In the genomic region with DNA sequence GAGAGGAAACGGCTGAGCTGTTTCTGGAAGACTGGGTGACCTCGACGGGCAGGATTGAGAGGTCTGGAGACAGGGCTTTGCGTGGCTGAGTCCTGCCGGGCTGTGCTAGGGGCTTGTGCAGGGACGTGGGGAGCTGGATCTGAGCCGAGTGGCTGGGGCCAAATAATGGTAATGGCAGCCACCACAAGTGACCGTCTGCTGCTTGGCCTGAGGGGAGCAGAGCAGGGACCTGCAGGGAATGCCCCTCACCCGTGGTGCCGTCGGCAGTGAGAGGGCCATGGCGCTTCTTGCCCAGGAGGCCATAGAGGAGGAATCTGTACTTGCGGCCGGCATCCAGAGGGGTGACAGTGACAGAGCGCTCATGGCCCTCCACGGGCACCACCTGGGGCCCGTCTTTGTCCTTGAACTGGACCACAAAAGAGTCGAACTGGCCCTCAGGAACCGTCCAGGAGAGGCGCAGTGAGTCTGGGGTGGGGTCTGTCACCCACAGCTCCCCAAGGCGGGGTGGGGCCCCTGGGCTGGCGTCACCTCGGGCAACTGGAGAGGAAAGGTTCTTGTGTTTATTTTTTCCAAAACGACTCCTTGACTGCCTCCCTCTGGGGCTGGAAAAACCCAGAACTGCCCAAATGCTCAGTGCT, we compare ENCODE assay signal across 17 cellular contexts. TPM values are rescaled to one million over a fixed set of nuclear protein-coding genes. Genes with fewer than 3 reads are reported as not detected.
DNase-seq lines count a peak whose midpoint lies in the region; ATAC-seq and TF ChIP-seq lines count a peak whose summit lies in the region.
"Had no signal": no experiment of that assay in that cellular context is flagged by ENCODE, and none has a peak within 500 bp of the region (broad histone marks: within the 10 kb centered on the region; RNA-seq: fewer than 3 reads in every experiment).

No MANE protein-coding gene starts in this region.

- no peak for ATAC-seq in heart left ventricle
- no peak for ATAC-seq in left cardiac atrium
- no peak for ATAC-seq in psoas muscle
- no peak for ATAC-seq in HG03196 (IDR thresholded peaks at IDR 0.05; ENCODE audit: unreplicated experiment)

- H3K4me3 Mint-ChIP-seq in chondrocyte (ENCODE audit: unreplicated experiment) = no peak overlapping the region
- no peak overlapping the region for H3K4me3 Mint-ChIP-seq in activated CD4-positive, alpha-beta memory T cell treated with anti-CD3 and anti-CD28 coated beads, Interleukin-2, amount 10 ng/mL, durations not matched to agents 7 days and 5 days

- peak overlapping the region in 9 of 12 donors; percentile 47 to 85 (median 63) for H3K27ac ChIP-seq in heart left ventricle
- H3K27ac ChIP-seq in psoas muscle = peak overlapping the region; percentile 53
- peak overlapping the region in 3 of 4 donors; percentile 59 to 83 (median 82) for H3K27ac ChIP-seq in tibial nerve

- H3K36me3 Mint-ChIP-seq in chondrocyte (ENCODE audit: low read depth) = peaks cover 2% of the 10 kb centered on the region
- H3K36me3 Mint-ChIP-seq in activated CD4-positive, alpha-beta memory T cell treated with anti-CD3 and anti-CD28 coated beads, Interleukin-2, amount 10 ng/mL, durations not matched to agents 7 days and 5 days (ENCODE audit: low read depth) = no peaks in the 10 kb centered on the region

- no peak for TF ChIP-seq CTCF in heart left ventricle (IDR thresholded peaks at IDR 0.05)
- no peak for TF ChIP-seq CTCF in chondrocyte (IDR thresholded peaks at IDR 0.05)
- no peak for TF ChIP-seq CTCF in psoas muscle (IDR thresholded peaks at IDR 0.05)
- no peak for TF ChIP-seq CTCF in tibial nerve (IDR thresholded peaks at IDR 0.05)

- H3K4me3 ChIP-seq in heart left ventricle (no peak overlapping the region), psoas muscle (no peak overlapping the region), tibial nerve (no peak overlapping the region)

- 79 to 81% (median 80%) methylated on average over 14 to 24 of the region's 24 CpGs for WGBS in heart left ventricle, 4 donors
- WGBS in psoas muscle, 3 donors = 78 to 86% (median 81%) methylated on average over 24 of the region's 24 CpGs
- WGBS in tibial nerve, 2 donors = 67 to 77% methylated on average over 18 to 23 of the region's 24 CpGs

- CTCF ChIA-PET in activated CD4-positive, alpha-beta memory T cell treated with anti-CD3 and anti-CD28 coated beads, Interleukin-2, amount 10 ng/mL, durations not matched to agents 7 days and 5 days (lab: Charles Lee) = no interaction called here

- intact Hi-C loops in heart left ventricle (cut with DNase I) = no loop called here
- intact Hi-C loops in left cardiac atrium (cut with DNase I) = no loop called here
- intact Hi-C loops in psoas muscle (cut with DNase I) = no loop called here

- H3K9me3 Mint-ChIP-seq in chondrocyte (ENCODE audit: low read depth) = no peaks in the 10 kb centered on the region
- no peaks in the 10 kb centered on the region for H3K9me3 Mint-ChIP-seq in activated CD4-positive, alpha-beta memory T cell treated with anti-CD3 and anti-CD28 coated beads, Interleukin-2, amount 10 ng/mL, durations not matched to agents 7 days and 5 days

- no peaks in the 10 kb centered on the region for H3K9me3 ChIP-seq in heart left ventricle
- H3K9me3 ChIP-seq in psoas muscle = no peaks in the 10 kb centered on the region
- H3K9me3 ChIP-seq in tibial nerve = no peaks in the 10 kb centered on the region

- H3K27ac Mint-ChIP-seq in chondrocyte (ENCODE audit: unreplicated experiment) = no peak overlapping the region
- H3K27ac Mint-ChIP-seq in activated CD4-positive, alpha-beta memory T cell treated with anti-CD3 and anti-CD28 coated beads, Interleukin-2, amount 10 ng/mL, durations not matched to agents 7 days and 5 days = no peak overlapping the region

- POLR2A ChIA-PET in activated CD4-positive, alpha-beta memory T cell treated with anti-CD3 and anti-CD28 coated beads, Interleukin-2, amount 10 ng/mL, durations not matched to agents 7 days and 5 days (lab: Charles Lee) = no interaction called here

- peaks cover 0 to 19% (median 0%) of the 10 kb centered on the region in 12 donors for H3K4me1 ChIP-seq in heart left ventricle
- H3K4me1 ChIP-seq in psoas muscle = no peaks in the 10 kb centered on the region
- peaks cover 0 to 24% (median 0%) of the 10 kb centered on the region in 4 donors for H3K4me1 ChIP-seq in tibial nerve

- DNase-seq in heart left ventricle (no peak), left cardiac atrium (no peak), chondrocyte (ENCODE audit: low spot score) (peak; percentile 81), psoas muscle (peak in 1 of 2 donors; percentile 56), tibial nerve (ENCODE audit: low spot score in 2 of 2) (no peak), glomerular visceral epithelial cell (ENCODE audit: extremely low spot score) (no peak)
- DNase-seq in activated CD4-positive, alpha-beta memory T cell treated with anti-CD3 and anti-CD28 coated beads, Interleukin-2, amount 10 ng/mL, durations not matched to agents 7 days and 5 days = no peak
- DNase-seq: C1 segment of cervical spinal cord, COR-L47, Karpas-422, MM.1S, NCI-H1105, NCI-H187 treated with DMSO at 0.1 percent for 48 hours, NCI-H2171 treated with DMSO at 0.1 percent for 48 hours, NCI-H774 had no signal

- peaks cover 8% of the 10 kb centered on the region for H3K4me1 Mint-ChIP-seq in chondrocyte (ENCODE audit: low read depth)
- H3K4me1 Mint-ChIP-seq in activated CD4-positive, alpha-beta memory T cell treated with anti-CD3 and anti-CD28 coated beads, Interleukin-2, amount 10 ng/mL, durations not matched to agents 7 days and 5 days = peaks cover 2% of the 10 kb centered on the region

- peaks cover 15% of the 10 kb centered on the region for H3K27me3 Mint-ChIP-seq in chondrocyte (ENCODE audit: low read depth)
- peaks cover 4% of the 10 kb centered on the region for H3K27me3 Mint-ChIP-seq in activated CD4-positive, alpha-beta memory T cell treated with anti-CD3 and anti-CD28 coated beads, Interleukin-2, amount 10 ng/mL, durations not matched to agents 7 days and 5 days

- TF ChIP-seq POLR2A in heart left ventricle (IDR thresholded peaks at IDR 0.05) = no peak
- TF ChIP-seq POLR2A in tibial nerve (IDR thresholded peaks at IDR 0.05) = no peak

- TF ChIP-seq EP300 in tibial nerve (IDR thresholded peaks at IDR 0.05) = no peak

- H3K27me3 ChIP-seq in heart left ventricle = no peaks in the 10 kb centered on the region
- H3K27me3 ChIP-seq in psoas muscle (ENCODE audit: insufficient read depth in 3 of 3, low read length in 2 of 3) = no peaks in the 10 kb centered on the region
- no peaks in the 10 kb centered on the region for H3K27me3 ChIP-seq in tibial nerve

- H3K36me3 ChIP-seq in heart left ventricle (peaks cover 0 to 99% (median 51%) of the 10 kb centered on the region in 9 donors), psoas muscle (ENCODE audit: insufficient read depth in 1 of 2, low read depth in 1 of 2) (peaks cover 0 to 5% of the 10 kb centered on the region in 2 donors), tibial nerve (peaks cover 0 to 70% (median 0%) of the 10 kb centered on the region in 3 donors)

RNA-seq across cellular contexts. Expression of gene CYP21A2, which starts 31.8 kb away (rescaled TPM):
- total RNA-seq in heart left ventricle (1 to 10 TPM in 1 of 9 donors, under 1 TPM in 6, not detected in 2; 0.14 to 3.0 (median 0.69) TPM), left cardiac atrium (10 to 100 TPM in 1 of 2 donors, 1 to 10 TPM in 1; 2.0 to 10.3 TPM), chondrocyte (0.30 to 0.68 TPM (median 0.41 TPM) in 3 replicates), psoas muscle (1 to 10 TPM in 1 of 4 donors, under 1 TPM in 1, not detected in 2; 0.19 to 9.9 TPM), tibial nerve (10 to 100 TPM in 1 of 4 donors, 1 to 10 TPM in 3; 1.0 to 15.3 (median 3.9) TPM)
- polyA plus RNA-seq in heart left ventricle (1 to 10 TPM in 1 of 2 donors, under 1 TPM in 1; 0.11 to 1.0 TPM), psoas muscle (under 1 TPM in 2 of 3 donors, not detected in 1; 0.05 to 0.10 TPM)
- total RNA-seq in activated CD4-positive, alpha-beta memory T cell treated with anti-CD3 and anti-CD28 coated beads, Interleukin-2, amount 10 ng/mL, durations not matched to agents 7 days and 5 days = under 1 TPM in 1 of 2 experiments, not detected in 1; 0.23 TPM
- total RNA-seq: NCI-H460 had no signal

RNA-seq across cellular contexts. Expression of gene TNXB, which starts 39.1 kb away (rescaled TPM):
- 100 to 1,000 TPM in 3 of 9 donors, 10 to 100 TPM in 6; 17.8 to 234 (median 56.9) TPM for total RNA-seq in heart left ventricle
- polyA plus RNA-seq in heart left ventricle = 10 to 100 TPM; 23.8 to 47.9 TPM
- total RNA-seq in left cardiac atrium = 100 to 1,000 TPM; 143 to 158 TPM
- 1.9 to 2.9 TPM (median 2.3 TPM) in 3 replicates for total RNA-seq in chondrocyte
- total RNA-seq in psoas muscle = 10 to 100 TPM; 14.5 to 26.1 (median 23.9) TPM
- polyA plus RNA-seq in psoas muscle = 10 to 100 TPM in 1 of 3 donors, 1 to 10 TPM in 2; 7.0 to 13.6 (median 9.1) TPM
- 100 to 1,000 TPM; 231 to 547 (median 297) TPM for total RNA-seq in tibial nerve
- total RNA-seq in activated CD4-positive, alpha-beta memory T cell treated with anti-CD3 and anti-CD28 coated beads, Interleukin-2, amount 10 ng/mL, durations not matched to agents 7 days and 5 days = 1 to 10 TPM; 5.7 to 6.4 TPM

RNA-seq across cellular contexts. Expression of gene C4B, which starts 55.4 kb away (rescaled TPM):
- 100 to 1,000 TPM in 3 of 9 donors, 10 to 100 TPM in 6; 40.9 to 307 (median 75.7) TPM for total RNA-seq in heart left ventricle
- polyA plus RNA-seq in heart left ventricle = 10 to 100 TPM; 30.8 to 33.0 TPM
- 100 to 1,000 TPM; 177 to 235 TPM for total RNA-seq in left cardiac atrium
- total RNA-seq in chondrocyte = 7.3 to 10.3 TPM (median 9.6 TPM) in 3 replicates
- 10 to 100 TPM in 1 of 4 donors, 1 to 10 TPM in 3; 5.6 to 12.6 (median 9.4) TPM for total RNA-seq in psoas muscle
- polyA plus RNA-seq in psoas muscle = 1 to 10 TPM; 2.6 to 3.3 (median 2.7) TPM
- 100 to 1,000 TPM; 266 to 420 (median 299) TPM for total RNA-seq in tibial nerve
- 1 to 10 TPM; 3.4 to 5.0 TPM for total RNA-seq in activated CD4-positive, alpha-beta memory T cell treated with anti-CD3 and anti-CD28 coated beads, Interleukin-2, amount 10 ng/mL, durations not matched to agents 7 days and 5 days

RNA-seq across cellular contexts. Expression of gene ATF6B, which starts 58.0 kb away (rescaled TPM):
- 10 to 100 TPM; 11.1 to 56.8 (median 28.7) TPM for total RNA-seq in heart left ventricle
- 10 to 100 TPM; 26.8 to 28.8 TPM for polyA plus RNA-seq in heart left ventricle
- 10 to 100 TPM; 35.4 to 36.2 TPM for total RNA-seq in left cardiac atrium
- total RNA-seq in chondrocyte = 68.0 to 86.5 TPM (median 68.7 TPM) in 3 replicates
- 10 to 100 TPM; 17.2 to 23.8 (median 19.9) TPM for total RNA-seq in psoas muscle
- polyA plus RNA-seq in psoas muscle = 10 to 100 TPM; 13.0 to 35.2 (median 15.1) TPM
- total RNA-seq in tibial nerve = 100 to 1,000 TPM in 3 of 4 donors, 10 to 100 TPM in 1; 74.3 to 121 (median 102) TPM
- 100 to 1,000 TPM; 142 to 147 TPM for total RNA-seq in activated CD4-positive, alpha-beta memory T cell treated with anti-CD3 and anti-CD28 coated beads, Interleukin-2, amount 10 ng/mL, durations not matched to agents 7 days and 5 days
